ENCODE assay signal across 29 cellular contexts in genomic region chrX:32455704-32456103, GRCh38.
"Had no signal": no experiment of that assay in that cellular context is flagged by ENCODE, and none has a peak within 500 bp of the region (broad histone marks: within the 10 kb centered on the region; RNA-seq: fewer than 3 reads in every experiment).

No MANE protein-coding gene starts in this region.

- H3K27ac ChIP-seq: body of pancreas, colonic mucosa, epithelial cell of prostate, esophagus squamous epithelium, gastroesophageal sphincter, heart right ventricle, hepatocyte, WERI-Rb-1 had no signal

- H3K4me1 ChIP-seq: body of pancreas, colonic mucosa, esophagus squamous epithelium, gastroesophageal sphincter, heart right ventricle had no signal

- H3K4me3 ChIP-seq: body of pancreas, colonic mucosa, esophagus squamous epithelium, gastroesophageal sphincter, heart right ventricle, hepatocyte had no signal

- ATAC-seq: activated CD4-positive, CD25-positive, alpha-beta regulatory T cell treated with anti-CD3 and anti-CD28 coated beads, Interleukin-2, amount 50 U/mL, for 24 hours; activated CD8-positive, alpha-beta T cell treated with anti-CD3 and anti-CD28 coated beads for 36 hours; activated T-cell treated with anti-CD3 and anti-CD28 coated beads, Interleukin-2, amount 50 U/mL, for 4 hours; activated T-helper 17 cell treated with anti-CD3 and anti-CD28 coated beads, Interleukin-2, amount 50 U/mL, for 72 hours; body of pancreas; gastroesophageal sphincter; heart right ventricle had no signal

- H3K9me3 ChIP-seq: body of pancreas, colonic mucosa, esophagus squamous epithelium, gastroesophageal sphincter, heart right ventricle had no signal

- H3K27me3 ChIP-seq: body of pancreas, colonic mucosa, esophagus squamous epithelium, gastroesophageal sphincter, hepatocyte had no signal

- DNase-seq: activated B cell treated with CpG ODN at 0.5 μM for 24 hours; activated CD4-positive, alpha-beta T cell treated with anti-CD3 and anti-CD28 coated beads for 48 hours; activated CD4-positive, alpha-beta T cell treated with anti-CD3 and anti-CD28 coated beads, Interleukin-2, amount 50 U/mL, for 1 hour; activated CD4-positive, alpha-beta T cell treated with anti-CD3 and anti-CD28 coated beads, Interleukin-2, amount 50 U/mL, for 48 hours; activated CD8-positive, alpha-beta memory T cell treated with anti-CD3 and anti-CD28 coated beads for 24 hours; activated CD8-positive, alpha-beta T cell treated with anti-CD3 and anti-CD28 coated beads for 36 hours; activated effector memory CD4-positive, alpha-beta T cell treated with Interleukin-2 at 50 U/mL for 16 hours; activated gamma-delta T cell treated with Interleukin-2 at 50 U/mL for 16 hours; activated naive CD4-positive, alpha-beta T cell treated with anti-CD3 and anti-CD28 coated beads, Interleukin-2, amount 50 U/mL, for 16 hours; activated naive CD4-positive, alpha-beta T cell treated with Interleukin-2 at 50 U/mL for 16 hours; activated T-cell treated with anti-CD3 and anti-CD28 coated beads, Interleukin-2, amount 50 U/mL, for 4 hours; amniotic stem cell; anterior cingulate cortex; body of pancreas; caudate nucleus; colonic mucosa; effector CD8-positive, alpha-beta T cell; esophagus squamous epithelium; foreskin melanocyte; heart right ventricle; T1000; WERI-Rb-1 had no signal

- H3K36me3 ChIP-seq: colonic mucosa, esophagus squamous epithelium, gastroesophageal sphincter, heart right ventricle, WERI-Rb-1 had no signal

- FAIRE-seq: endometrium, endothelial cell of umbilical vein had no signal
